In the genomic region with DNA sequence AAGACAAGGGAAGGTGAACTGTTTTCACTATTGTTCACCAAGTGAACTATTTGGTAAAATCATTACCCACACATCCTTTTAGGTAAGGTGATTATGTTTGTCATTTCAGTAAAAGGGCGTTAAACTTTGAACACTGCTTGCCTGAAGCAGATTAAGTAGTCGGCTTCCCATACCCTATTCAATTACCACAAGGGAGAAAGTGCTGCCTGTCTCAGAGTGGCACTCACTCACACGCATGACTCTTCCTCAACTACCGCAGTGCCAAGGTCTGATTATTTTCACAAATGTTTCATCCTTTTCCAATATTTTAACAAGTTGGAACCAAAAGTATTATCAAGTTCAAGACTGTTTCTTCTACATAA, we compare ENCODE assay signal across 15 cellular contexts. TPM values are rescaled to one million over a fixed set of nuclear protein-coding genes. Genes with fewer than 3 reads are reported as not detected.
DNase-seq lines count a peak whose midpoint lies in the region; ATAC-seq and TF ChIP-seq lines count a peak whose summit lies in the region.
"Had no signal": no experiment of that assay in that cellular context is flagged by ENCODE, and none has a peak within 500 bp of the region (broad histone marks: within the 10 kb centered on the region; RNA-seq: fewer than 3 reads in every experiment).

No MANE protein-coding gene starts in this region.

- H2AFZ ChIP-seq in neural progenitor cell (replicated peaks): no peak overlapping the region

- peaks cover 9% of the 10 kb centered on the region for H3K4me1 Mint-ChIP-seq in neural progenitor cell
- no peaks in the 10 kb centered on the region for H3K4me1 Mint-ChIP-seq in stimulated activated naive CD8-positive, alpha-beta T cell treated with anti-CD3 and anti-CD28 coated beads, Interleukin-15, amount 100 ng/mL, for 72 hours
- no peaks in the 10 kb centered on the region for H3K4me1 Mint-ChIP-seq in immature natural killer cell
- H3K4me1 Mint-ChIP-seq: activated CD4-positive, alpha-beta memory T cell treated with anti-CD3 and anti-CD28 coated beads, Interleukin-2, amount 10 ng/mL, durations not matched to agents 7 days and 5 days had no signal

- no peaks in the 10 kb centered on the region for H3F3A ChIP-seq in neural progenitor cell (ENCODE audit: low read depth)

- H3K27me3 ChIP-seq in Panc1 (ENCODE audit: control insufficient read depth, insufficient read depth, low read length) (no peaks in the 10 kb centered on the region), neural progenitor cell (no peaks in the 10 kb centered on the region)
- H3K27me3 ChIP-seq: BLaER1, tibial artery had no signal

- H3K36me3 ChIP-seq in Panc1 (ENCODE audit: control insufficient read depth, insufficient read depth, low read length) (no peaks in the 10 kb centered on the region), neural progenitor cell (no peaks in the 10 kb centered on the region)
- H3K36me3 ChIP-seq: BLaER1, tibial artery had no signal

- H3K27ac ChIP-seq in Panc1 (ENCODE audit: low read length): peak overlapping the region; percentile 89
- no peak overlapping the region for H3K27ac ChIP-seq in neural progenitor cell
- H3K27ac ChIP-seq: BLaER1, tibial artery had no signal

- H3K9ac ChIP-seq in neural progenitor cell: no peak overlapping the region
- H3K9ac ChIP-seq: BLaER1 had no signal

- no peak overlapping the region for H3K4me2 ChIP-seq in neural progenitor cell
- H3K4me2 ChIP-seq: BLaER1 had no signal

- peak; percentile 80 for ATAC-seq in Panc1
- ATAC-seq in stimulated activated naive CD8-positive, alpha-beta T cell treated with anti-CD3 and anti-CD28 coated beads, Interleukin-15, amount 100 ng/mL, for 72 hours: no peak

- H3K4me3 Mint-ChIP-seq in neural progenitor cell (no peak overlapping the region), immature natural killer cell (no peak overlapping the region)
- H3K4me3 Mint-ChIP-seq in stimulated activated naive CD8-positive, alpha-beta T cell treated with anti-CD3 and anti-CD28 coated beads, Interleukin-15, amount 100 ng/mL, for 72 hours: no peak overlapping the region
- H3K4me3 Mint-ChIP-seq: activated CD4-positive, alpha-beta memory T cell treated with anti-CD3 and anti-CD28 coated beads, Interleukin-2, amount 10 ng/mL, durations not matched to agents 7 days and 5 days had no signal

- POLR2A ChIA-PET in Panc1 (lab: Charles Lee): interaction anchor here (0.7 kb wide), 1 partner anchor 44 kb away, joined by 6 read pairs; no protein-coding TSS in a partner anchor

- peaks cover 2% of the 10 kb centered on the region for H3K27me3 Mint-ChIP-seq in neural progenitor cell (ENCODE audit: insufficient read depth, low read depth)
- H3K27me3 Mint-ChIP-seq in stimulated activated naive CD8-positive, alpha-beta T cell treated with anti-CD3 and anti-CD28 coated beads, Interleukin-15, amount 100 ng/mL, for 72 hours: no peaks in the 10 kb centered on the region
- peaks cover 0 to 2% (median 0%) of the 10 kb centered on the region in 3 donors for H3K27me3 Mint-ChIP-seq in immature natural killer cell (ENCODE audit: low read depth in 3 of 3)
- H3K27me3 Mint-ChIP-seq: activated CD4-positive, alpha-beta memory T cell treated with anti-CD3 and anti-CD28 coated beads, Interleukin-2, amount 10 ng/mL, durations not matched to agents 7 days and 5 days had no signal

- in situ Hi-C loops in Panc1 (cut with HindIII; ENCODE audit: low pct_unique_long_range_greater_than_20kb, low sequenced_read_pairs): no loop called here

- H3K27ac Mint-ChIP-seq in neural progenitor cell: no peak overlapping the region
- H3K27ac Mint-ChIP-seq in stimulated activated naive CD8-positive, alpha-beta T cell treated with anti-CD3 and anti-CD28 coated beads, Interleukin-15, amount 100 ng/mL, for 72 hours: no peak overlapping the region
- H3K27ac Mint-ChIP-seq in immature natural killer cell: no peak overlapping the region
- H3K27ac Mint-ChIP-seq: activated CD4-positive, alpha-beta memory T cell treated with anti-CD3 and anti-CD28 coated beads, Interleukin-2, amount 10 ng/mL, durations not matched to agents 7 days and 5 days had no signal

- intact Hi-C loops in Panc1 (cut with micrococcal nuclease; ENCODE audit: unreplicated experiment): loop anchor here (10.0 kb wide), 1 partner anchor 217 kb away; no protein-coding TSS in a partner anchor

- H3K4me3 ChIP-seq in AG10803 (ENCODE audit: low read length) (peak overlapping the region; percentile 29), Panc1 (ENCODE audit: low read depth in 2 of 2, low read length in 2 of 2) (peak overlapping the region; percentile 17 to 43), neural progenitor cell (no peak overlapping the region)
- H3K4me3 ChIP-seq: BLaER1, lung, tibial artery had no signal

- CTCF ChIA-PET in Panc1 (lab: Charles Lee): no interaction called here

- H4K20me1 ChIP-seq in neural progenitor cell (ENCODE audit: low read depth): no peaks in the 10 kb centered on the region
- H4K20me1 ChIP-seq: BLaER1 had no signal

- H3K9me3 ChIP-seq in Panc1 (ENCODE audit: control insufficient read depth, insufficient read depth, low read depth, low read length): no peaks in the 10 kb centered on the region
- no peaks in the 10 kb centered on the region for H3K9me3 ChIP-seq in neural progenitor cell (ENCODE audit: low read depth)
- H3K9me3 ChIP-seq: BLaER1, tibial artery had no signal

- BruUV-seq in Panc1 (replicated peaks; lab: Mats Ljungman, UMichigan): TSS peak; percentile 16

- H3K36me3 Mint-ChIP-seq in neural progenitor cell: no peaks in the 10 kb centered on the region
- no peaks in the 10 kb centered on the region for H3K36me3 Mint-ChIP-seq in immature natural killer cell

- TF ChIP-seq CTCF in AG10803 (conservative IDR thresholded peaks at IDR 0.05; ENCODE audit: low read length): no peak
- TF ChIP-seq CTCF in Panc1 (IDR thresholded peaks at IDR 0.05): no peak
- no peak for TF ChIP-seq CTCF in neural progenitor cell (IDR thresholded peaks at IDR 0.05)

- H3K4me1 ChIP-seq in Panc1 (ENCODE audit: control insufficient read depth, insufficient read depth, low read length) (peaks cover 53% of the 10 kb centered on the region), neural progenitor cell (peaks cover 13% of the 10 kb centered on the region)
- H3K4me1 ChIP-seq: BLaER1, tibial artery had no signal

- no peaks in the 10 kb centered on the region for H3K79me2 ChIP-seq in neural progenitor cell (ENCODE audit: low read depth)

- H3K9me3 Mint-ChIP-seq in neural progenitor cell (no peaks in the 10 kb centered on the region), immature natural killer cell (peaks cover 0 to 8% (median 3%) of the 10 kb centered on the region in 6 donors)
- H3K9me3 Mint-ChIP-seq in stimulated activated naive CD8-positive, alpha-beta T cell treated with anti-CD3 and anti-CD28 coated beads, Interleukin-15, amount 100 ng/mL, for 72 hours: no peaks in the 10 kb centered on the region
- H3K9me3 Mint-ChIP-seq: activated CD4-positive, alpha-beta memory T cell treated with anti-CD3 and anti-CD28 coated beads, Interleukin-2, amount 10 ng/mL, durations not matched to agents 7 days and 5 days had no signal

- no peak for DNase-seq in AG10803 (ENCODE audit: low read depth)
- DNase-seq in Panc1 (ENCODE audit: low read depth, low spot score): no peak
- peak; percentile 77 for DNase-seq in dermis blood vessel endothelial cell
- DNase-seq in neural progenitor cell (ENCODE audit: low spot score): peak; percentile 33
- DNase-seq in DMS53 (lab: John Stamatoyannopoulos, UW): no peak
- DNase-seq in stimulated activated naive CD8-positive, alpha-beta T cell treated with anti-CD3 and anti-CD28 coated beads, Interleukin-15, amount 100 ng/mL, for 72 hours: no peak
- DNase-seq in immature natural killer cell: no peak
- DNase-seq in HUDEP-2 (lab: John Stamatoyannopoulos, UW; ENCODE audit: unreplicated experiment in 76 of 76): no peak
- DNase-seq: activated CD4-positive, alpha-beta memory T cell treated with anti-CD3 and anti-CD28 coated beads, Interleukin-2, amount 10 ng/mL, durations not matched to agents 7 days and 5 days; activated effector memory CD4-positive, alpha-beta T cell treated with Interleukin-2 at 50 U/mL for 16 hours; NCI-H1105; nucleus accumbens; tibial artery had no signal

RNA-seq across cellular contexts. Expression of a gene that starts 11.0 kb away (rescaled TPM):
- 15.7 TPM for total RNA-seq in Panc1 (2021; ENCODE audit: unreplicated experiment)
- polyA plus RNA-seq in Panc1 (2012; ENCODE audit: insufficient read length): 7.1 TPM
- 4.4 and 10.8 TPM in 2 replicates for total RNA-seq in dermis blood vessel endothelial cell
- total RNA-seq in neural progenitor cell (ENCODE audit: low replicate concordance): 1.3 and 1.6 TPM in 2 replicates
- polyA plus RNA-seq in immature natural killer cell: not detected
- total RNA-seq: activated CD4-positive, alpha-beta memory T cell treated with anti-CD3 and anti-CD28 coated beads, Interleukin-2, amount 10 ng/mL, durations not matched to agents 7 days and 5 days had no signal

Comparison
In these comparisons a context has a peak if more than half of its experiments do, and no peak if none do; other contexts are left out.
1. DNase-seq: peak in dermis blood vessel endothelial cell (single experiment) and neural progenitor cell (single experiment); none in AG10803 (single experiment), Panc1 (single experiment), DMS53 (single experiment), stimulated activated naive CD8-positive, alpha-beta T cell treated with anti-CD3 and anti-CD28 coated beads, Interleukin-15, amount 100 ng/mL, for 72 hours (0 of 2), immature natural killer cell (0 of 3) and HUDEP-2 (0 of 76).